ENCODE assay signal across 1 cellular context in the genomic region with DNA sequence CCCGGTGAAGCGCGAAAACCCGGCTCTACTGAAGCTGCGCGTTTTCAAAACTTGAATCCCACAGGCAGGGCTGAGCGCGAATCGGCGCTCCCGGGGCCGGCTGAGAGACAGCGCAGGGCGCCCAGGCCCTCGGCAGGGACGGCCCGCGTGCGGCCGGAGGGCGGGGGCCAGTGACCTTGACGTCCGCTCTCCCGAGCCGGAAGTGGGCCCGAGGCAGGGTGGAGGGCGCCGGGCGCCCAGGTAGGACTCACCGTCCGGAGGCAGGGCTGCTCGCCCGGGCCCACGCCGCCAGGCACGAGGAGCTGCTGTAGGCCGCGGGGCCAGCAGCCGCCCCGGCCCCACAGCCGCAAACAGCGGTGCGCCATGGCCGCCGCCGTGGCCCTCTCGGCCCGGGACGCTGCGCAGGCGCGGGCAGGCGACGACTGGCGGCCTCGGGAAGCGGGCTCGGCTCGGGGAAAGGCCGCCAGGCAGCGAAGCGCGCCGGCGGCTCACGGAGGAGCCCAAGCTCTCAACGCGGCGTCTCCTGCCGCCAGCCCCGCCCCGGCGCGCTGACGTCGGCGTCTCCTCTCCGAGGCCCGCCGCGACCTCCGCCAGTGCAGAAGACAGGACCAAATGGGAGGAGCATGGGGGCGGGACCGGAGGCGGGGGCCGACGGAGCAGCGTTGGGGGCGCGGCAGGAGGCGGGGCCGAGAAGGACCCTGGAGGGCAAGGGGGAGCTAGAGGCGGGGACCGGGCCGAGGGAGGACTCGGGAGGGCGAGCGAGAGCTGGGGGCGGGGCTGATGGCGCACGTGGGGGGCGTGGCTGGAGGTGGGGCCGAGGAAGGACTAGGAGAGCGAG.
TF ChIP-seq lines count a peak whose summit lies in the region.

A gene (minus strand): TSS at position 510 of the 838 bp plus-strand sequence. CDS start 145 bp downstream, at position 365.

TF ChIP-seq in HepG2, 621 proteins besides CTCF, POLR2A, EP300 and RAD21 (continued from another document and continues in another):
- TF ChIP-seq, protein P1, sequence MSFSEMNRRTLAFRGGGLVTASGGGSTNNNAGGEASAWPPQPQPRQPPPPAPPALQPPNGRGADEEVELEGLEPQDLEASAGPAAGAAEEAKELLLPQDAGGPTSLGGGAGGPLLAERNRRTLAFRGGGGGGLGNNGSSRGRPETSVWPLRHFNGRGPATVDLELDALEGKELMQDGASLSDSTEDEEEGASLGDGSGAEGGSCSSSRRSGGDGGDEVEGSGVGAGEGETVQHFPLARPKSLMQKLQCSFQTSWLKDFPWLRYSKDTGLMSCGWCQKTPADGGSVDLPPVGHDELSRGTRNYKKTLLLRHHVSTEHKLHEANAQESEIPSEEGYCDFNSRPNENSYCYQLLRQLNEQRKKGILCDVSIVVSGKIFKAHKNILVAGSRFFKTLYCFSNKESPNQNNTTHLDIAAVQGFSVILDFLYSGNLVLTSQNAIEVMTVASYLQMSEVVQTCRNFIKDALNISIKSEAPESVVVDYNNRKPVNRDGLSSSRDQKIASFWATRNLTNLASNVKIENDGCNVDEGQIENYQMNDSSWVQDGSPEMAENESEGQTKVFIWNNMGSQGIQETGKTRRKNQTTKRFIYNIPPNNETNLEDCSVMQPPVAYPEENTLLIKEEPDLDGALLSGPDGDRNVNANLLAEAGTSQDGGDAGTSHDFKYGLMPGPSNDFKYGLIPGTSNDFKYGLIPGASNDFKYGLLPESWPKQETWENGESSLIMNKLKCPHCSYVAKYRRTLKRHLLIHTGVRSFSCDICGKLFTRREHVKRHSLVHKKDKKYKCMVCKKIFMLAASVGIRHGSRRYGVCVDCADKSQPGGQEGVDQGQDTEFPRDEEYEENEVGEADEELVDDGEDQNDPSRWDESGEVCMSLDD (CRISPR knock-in tag; IDR thresholded peaks at IDR 0.05; ENCODE audit: borderline replicate concordance), result 0 out of 2 replicates have a peak, but pooled peaks have one; percentile 38
- TF ChIP-seq, protein P2, sequence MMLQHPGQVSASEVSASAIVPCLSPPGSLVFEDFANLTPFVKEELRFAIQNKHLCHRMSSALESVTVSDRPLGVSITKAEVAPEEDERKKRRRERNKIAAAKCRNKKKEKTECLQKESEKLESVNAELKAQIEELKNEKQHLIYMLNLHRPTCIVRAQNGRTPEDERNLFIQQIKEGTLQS (CRISPR knock-in tag; IDR thresholded peaks at IDR 0.05), result no peak
- no peak for TF ChIP-seq MATR3 (CRISPR knock-in tag; IDR thresholded peaks at IDR 0.05)
- peak; percentile 89 for TF ChIP-seq ZNF749 (CRISPR knock-in tag; IDR thresholded peaks at IDR 0.05; ENCODE audit: borderline replicate concordance)
- peak; percentile 71; the same call in 1 of the 3 replicates for TF ChIP-seq MXI1 (IDR thresholded peaks at IDR 0.05; ENCODE audit: borderline replicate concordance, low read depth, low read length)
- peak; percentile 94 for TF ChIP-seq ZNF225 (CRISPR knock-in tag; IDR thresholded peaks at IDR 0.05)
- TF ChIP-seq ZNF136 (CRISPR knock-in tag; IDR thresholded peaks at IDR 0.05; ENCODE audit: low read depth), result no peak
- peak; percentile 89; the same call in 1 of the 2 replicates for TF ChIP-seq ZNF607 (CRISPR knock-in tag; IDR thresholded peaks at IDR 0.05; ENCODE audit: borderline replicate concordance)
- peak; percentile 79 for TF ChIP-seq ZFP36L1 (CRISPR knock-in tag; IDR thresholded peaks at IDR 0.05)
- TF ChIP-seq MAF1 (CRISPR knock-in tag; IDR thresholded peaks at IDR 0.05; ENCODE audit: borderline replicate concordance), result peak; percentile 19; the same call in 1 of the 2 replicates
- peak; percentile 88; the same call in 1 of the 2 replicates for TF ChIP-seq FLYWCH1 (CRISPR knock-in tag; IDR thresholded peaks at IDR 0.05)
- no peak for TF ChIP-seq ZNF24 (IDR thresholded peaks at IDR 0.05)
- peak; percentile 98 for TF ChIP-seq PRMT3 (CRISPR knock-in tag; IDR thresholded peaks at IDR 0.05; ENCODE audit: borderline replicate concordance, low read depth)
- TF ChIP-seq, protein P3, sequence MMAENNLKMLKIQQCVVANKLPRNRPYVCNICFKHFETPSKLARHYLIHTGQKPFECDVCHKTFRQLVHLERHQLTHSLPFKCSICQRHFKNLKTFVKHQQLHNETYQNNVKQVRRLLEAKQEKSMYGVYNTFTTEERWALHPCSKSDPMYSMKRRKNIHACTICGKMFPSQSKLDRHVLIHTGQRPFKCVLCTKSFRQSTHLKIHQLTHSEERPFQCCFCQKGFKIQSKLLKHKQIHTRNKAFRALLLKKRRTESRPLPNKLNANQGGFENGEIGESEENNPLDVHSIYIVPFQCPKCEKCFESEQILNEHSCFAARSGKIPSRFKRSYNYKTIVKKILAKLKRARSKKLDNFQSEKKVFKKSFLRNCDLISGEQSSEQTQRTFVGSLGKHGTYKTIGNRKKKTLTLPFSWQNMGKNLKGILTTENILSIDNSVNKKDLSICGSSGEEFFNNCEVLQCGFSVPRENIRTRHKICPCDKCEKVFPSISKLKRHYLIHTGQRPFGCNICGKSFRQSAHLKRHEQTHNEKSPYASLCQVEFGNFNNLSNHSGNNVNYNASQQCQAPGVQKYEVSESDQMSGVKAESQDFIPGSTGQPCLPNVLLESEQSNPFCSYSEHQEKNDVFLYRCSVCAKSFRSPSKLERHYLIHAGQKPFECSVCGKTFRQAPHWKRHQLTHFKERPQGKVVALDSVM (CRISPR knock-in tag; IDR thresholded peaks at IDR 0.05), result peak; percentile 65
- no peak for TF ChIP-seq ZNF20 (CRISPR knock-in tag; IDR thresholded peaks at IDR 0.05)
- no peak for TF ChIP-seq ZBTB38 (CRISPR knock-in tag; IDR thresholded peaks at IDR 0.05)
- no peak for TF ChIP-seq FOXM1 (CRISPR knock-in tag; IDR thresholded peaks at IDR 0.05)
- TF ChIP-seq, protein P4, sequence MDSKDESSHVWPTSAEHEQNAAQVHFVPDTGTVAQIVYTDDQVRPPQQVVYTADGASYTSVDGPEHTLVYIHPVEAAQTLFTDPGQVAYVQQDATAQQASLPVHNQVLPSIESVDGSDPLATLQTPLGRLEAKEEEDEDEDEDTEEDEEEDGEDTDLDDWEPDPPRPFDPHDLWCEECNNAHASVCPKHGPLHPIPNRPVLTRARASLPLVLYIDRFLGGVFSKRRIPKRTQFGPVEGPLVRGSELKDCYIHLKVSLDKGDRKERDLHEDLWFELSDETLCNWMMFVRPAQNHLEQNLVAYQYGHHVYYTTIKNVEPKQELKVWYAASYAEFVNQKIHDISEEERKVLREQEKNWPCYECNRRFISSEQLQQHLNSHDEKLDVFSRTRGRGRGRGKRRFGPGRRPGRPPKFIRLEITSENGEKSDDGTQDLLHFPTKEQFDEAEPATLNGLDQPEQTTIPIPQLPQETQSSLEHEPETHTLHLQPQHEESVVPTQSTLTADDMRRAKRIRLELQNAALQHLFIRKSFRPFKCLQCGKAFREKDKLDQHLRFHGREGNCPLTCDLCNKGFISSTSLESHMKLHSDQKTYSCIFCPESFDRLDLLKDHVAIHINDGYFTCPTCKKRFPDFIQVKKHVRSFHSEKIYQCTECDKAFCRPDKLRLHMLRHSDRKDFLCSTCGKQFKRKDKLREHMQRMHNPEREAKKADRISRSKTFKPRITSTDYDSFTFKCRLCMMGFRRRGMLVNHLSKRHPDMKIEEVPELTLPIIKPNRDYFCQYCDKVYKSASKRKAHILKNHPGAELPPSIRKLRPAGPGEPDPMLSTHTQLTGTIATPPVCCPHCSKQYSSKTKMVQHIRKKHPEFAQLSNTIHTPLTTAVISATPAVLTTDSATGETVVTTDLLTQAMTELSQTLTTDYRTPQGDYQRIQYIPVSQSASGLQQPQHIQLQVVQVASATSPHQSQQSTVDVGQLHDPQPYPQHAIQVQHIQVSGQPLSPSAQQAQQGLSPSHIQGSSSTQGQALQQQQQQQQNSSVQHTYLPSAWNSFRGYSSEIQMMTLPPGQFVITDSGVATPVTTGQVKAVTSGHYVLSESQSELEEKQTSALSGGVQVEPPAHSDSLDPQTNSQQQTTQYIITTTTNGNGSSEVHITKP (CRISPR knock-in tag; IDR thresholded peaks at IDR 0.05; ENCODE audit: low read depth), result no peak
- no peak for TF ChIP-seq ZNF143 (CRISPR knock-in tag; IDR thresholded peaks at IDR 0.05)
- TF ChIP-seq KLF16 (CRISPR knock-in tag; IDR thresholded peaks at IDR 0.05), result peak in 1 of 2 experiments; percentile 6; a peak in 1 of 4 replicates
- peak; percentile 6; the same call in 1 of the 2 replicates for TF ChIP-seq SP2 (CRISPR knock-in tag; IDR thresholded peaks at IDR 0.05)
- TF ChIP-seq, protein P5, sequence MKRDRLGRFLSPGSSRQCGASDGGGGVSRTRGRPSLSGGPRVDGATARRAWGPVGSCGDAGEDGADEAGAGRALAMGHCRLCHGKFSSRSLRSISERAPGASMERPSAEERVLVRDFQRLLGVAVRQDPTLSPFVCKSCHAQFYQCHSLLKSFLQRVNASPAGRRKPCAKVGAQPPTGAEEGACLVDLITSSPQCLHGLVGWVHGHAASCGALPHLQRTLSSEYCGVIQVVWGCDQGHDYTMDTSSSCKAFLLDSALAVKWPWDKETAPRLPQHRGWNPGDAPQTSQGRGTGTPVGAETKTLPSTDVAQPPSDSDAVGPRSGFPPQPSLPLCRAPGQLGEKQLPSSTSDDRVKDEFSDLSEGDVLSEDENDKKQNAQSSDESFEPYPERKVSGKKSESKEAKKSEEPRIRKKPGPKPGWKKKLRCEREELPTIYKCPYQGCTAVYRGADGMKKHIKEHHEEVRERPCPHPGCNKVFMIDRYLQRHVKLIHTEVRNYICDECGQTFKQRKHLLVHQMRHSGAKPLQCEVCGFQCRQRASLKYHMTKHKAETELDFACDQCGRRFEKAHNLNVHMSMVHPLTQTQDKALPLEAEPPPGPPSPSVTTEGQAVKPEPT (CRISPR knock-in tag; IDR thresholded peaks at IDR 0.05; ENCODE audit: low read depth), result peak; percentile 65; the same call in 1 of the 2 replicates
- 0 out of 2 replicates have a peak, but pooled peaks have one; percentile 40 for TF ChIP-seq ZSCAN20 (CRISPR knock-in tag; IDR thresholded peaks at IDR 0.05; ENCODE audit: borderline replicate concordance)
- TF ChIP-seq CBX5 (CRISPR knock-in tag; IDR thresholded peaks at IDR 0.05; ENCODE audit: borderline replicate concordance), result 0 out of 2 replicates have a peak, but pooled peaks have one; percentile 45
- TF ChIP-seq ZNF737 (CRISPR knock-in tag; IDR thresholded peaks at IDR 0.05; ENCODE audit: borderline replicate concordance), result no peak; the same call in 1 of the 2 replicates
- no peak for TF ChIP-seq RBM39 (IDR thresholded peaks at IDR 0.05; ENCODE audit: low read depth, low read length, poor library complexity, severe bottlenecking)
- TF ChIP-seq SIX1 (CRISPR knock-in tag; IDR thresholded peaks at IDR 0.05; ENCODE audit: borderline replicate concordance), result no peak
- TF ChIP-seq, protein P6, sequence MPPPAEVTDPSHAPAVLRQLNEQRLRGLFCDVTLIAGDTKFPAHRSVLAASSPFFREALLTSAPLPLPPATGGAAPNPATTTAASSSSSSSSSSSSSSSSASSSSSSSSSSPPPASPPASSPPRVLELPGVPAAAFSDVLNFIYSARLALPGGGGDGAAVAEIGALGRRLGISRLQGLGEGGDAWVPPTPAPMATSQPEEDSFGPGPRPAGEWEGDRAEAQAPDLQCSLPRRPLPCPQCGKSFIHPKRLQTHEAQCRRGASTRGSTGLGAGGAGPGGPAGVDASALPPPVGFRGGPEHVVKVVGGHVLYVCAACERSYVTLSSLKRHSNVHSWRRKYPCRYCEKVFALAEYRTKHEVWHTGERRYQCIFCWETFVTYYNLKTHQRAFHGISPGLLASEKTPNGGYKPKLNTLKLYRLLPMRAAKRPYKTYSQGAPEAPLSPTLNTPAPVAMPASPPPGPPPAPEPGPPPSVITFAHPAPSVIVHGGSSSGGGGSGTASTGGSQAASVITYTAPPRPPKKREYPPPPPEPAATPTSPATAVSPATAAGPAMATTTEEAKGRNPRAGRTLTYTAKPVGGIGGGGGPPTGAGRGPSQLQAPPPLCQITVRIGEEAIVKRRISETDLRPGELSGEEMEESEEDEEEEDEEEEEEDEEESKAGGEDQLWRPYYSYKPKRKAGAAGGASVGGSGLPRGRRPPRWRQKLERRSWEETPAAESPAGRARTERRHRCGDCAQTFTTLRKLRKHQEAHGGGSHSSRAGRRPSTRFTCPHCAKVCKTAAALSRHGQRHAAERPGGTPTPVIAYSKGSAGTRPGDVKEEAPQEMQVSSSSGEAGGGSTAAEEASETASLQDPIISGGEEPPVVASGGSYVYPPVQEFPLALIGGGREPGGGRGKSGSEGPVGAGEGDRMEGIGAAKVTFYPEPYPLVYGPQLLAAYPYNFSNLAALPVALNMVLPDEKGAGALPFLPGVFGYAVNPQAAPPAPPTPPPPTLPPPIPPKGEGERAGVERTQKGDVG (CRISPR knock-in tag; IDR thresholded peaks at IDR 0.05; ENCODE audit: borderline replicate concordance), result peak; percentile 61; the same call in 1 of the 2 replicates
- TF ChIP-seq IRX3 (CRISPR knock-in tag; IDR thresholded peaks at IDR 0.05; ENCODE audit: borderline replicate concordance, low read depth), result no peak; the same call in 1 of the 2 replicates
- no peak for TF ChIP-seq SNAPC2 (CRISPR knock-in tag; IDR thresholded peaks at IDR 0.05)
- TF ChIP-seq, protein P7, sequence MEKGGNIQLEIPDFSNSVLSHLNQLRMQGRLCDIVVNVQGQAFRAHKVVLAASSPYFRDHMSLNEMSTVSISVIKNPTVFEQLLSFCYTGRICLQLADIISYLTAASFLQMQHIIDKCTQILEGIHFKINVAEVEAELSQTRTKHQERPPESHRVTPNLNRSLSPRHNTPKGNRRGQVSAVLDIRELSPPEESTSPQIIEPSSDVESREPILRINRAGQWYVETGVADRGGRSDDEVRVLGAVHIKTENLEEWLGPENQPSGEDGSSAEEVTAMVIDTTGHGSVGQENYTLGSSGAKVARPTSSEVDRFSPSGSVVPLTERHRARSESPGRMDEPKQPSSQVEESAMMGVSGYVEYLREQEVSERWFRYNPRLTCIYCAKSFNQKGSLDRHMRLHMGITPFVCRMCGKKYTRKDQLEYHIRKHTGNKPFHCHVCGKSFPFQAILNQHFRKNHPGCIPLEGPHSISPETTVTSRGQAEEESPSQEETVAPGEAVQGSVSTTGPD (CRISPR knock-in tag; IDR thresholded peaks at IDR 0.05), result no peak
- TF ChIP-seq ZFP36 (IDR thresholded peaks at IDR 0.05; ENCODE audit: borderline replicate concordance, low read depth, low read length, partially characterized antibody), result no peak
- no peak for TF ChIP-seq ZSCAN30 (CRISPR knock-in tag; IDR thresholded peaks at IDR 0.05)
- no peak for TF ChIP-seq ZBTB3 (CRISPR knock-in tag; IDR thresholded peaks at IDR 0.05; ENCODE audit: borderline replicate concordance, low read depth)
